In genomic region chr18:79522451-79523220, GRCh38 we compare ENCODE assay signal across 8 cellular contexts.
A peak's percentile ranks its signal among the peaks of the same experiment; 100 is the strongest.
DNase-seq lines count a peak whose midpoint lies in the region; ATAC-seq and TF ChIP-seq lines count a peak whose summit lies in the region.

No MANE protein-coding gene starts in this region.

- no peaks in the 10 kb centered on the region for H3K9me3 Mint-ChIP-seq in stimulated activated naive CD8-positive, alpha-beta T cell treated with anti-CD3 and anti-CD28 coated beads, Interleukin-15, Interleukin-2, amounts not matched to agents 100 ng/mL and 50 ng/mL, for 24 hours

- H3K4ac ChIP-seq in mesendoderm (ENCODE audit: low read depth, low read length): no peak overlapping the region

- peak; percentile 73 to 80 for DNase-seq in activated CD4-positive, alpha-beta T cell treated with anti-CD3 and anti-CD28 coated beads, Interleukin-2, amount 50 U/mL, for 48 hours
- DNase-seq in left kidney (ENCODE audit: low read depth, low spot score) (peak; percentile 35), mesendoderm (no peak), gastrocnemius medialis (no peak)

- no peaks in the 10 kb centered on the region for H3K79me1 ChIP-seq in mesendoderm (ENCODE audit: low read length)

- no peak overlapping the region for H4K8ac ChIP-seq in mesendoderm (ENCODE audit: low read depth, low read length)

- H3K27me3 ChIP-seq in mesendoderm (ENCODE audit: insufficient read depth, low read length, poor library complexity) (no peaks in the 10 kb centered on the region), gastrocnemius medialis (no peaks in the 10 kb centered on the region)

- H2BK15ac ChIP-seq in mesendoderm (replicated peaks; ENCODE audit: low read depth): no peak overlapping the region

- no peak overlapping the region for H2BK5ac ChIP-seq in mesendoderm (ENCODE audit: low read length)

- no peak overlapping the region for H4K5ac ChIP-seq in mesendoderm (ENCODE audit: low read length)

- no peak overlapping the region for H3K4me3 ChIP-seq in mesendoderm (ENCODE audit: low read length)
- no peak overlapping the region for H3K4me3 ChIP-seq in gastrocnemius medialis

- ATAC-seq in HG02642 (IDR thresholded peaks at IDR 0.05; ENCODE audit: poor library complexity, unreplicated experiment) (peak; percentile 8), GM21515 (IDR thresholded peaks at IDR 0.05; ENCODE audit: unreplicated experiment) (no peak), HG02763 (IDR thresholded peaks at IDR 0.05; ENCODE audit: unreplicated experiment) (no peak), gastrocnemius medialis (no peak)

- H3K4me3 Mint-ChIP-seq in stimulated activated naive CD8-positive, alpha-beta T cell treated with anti-CD3 and anti-CD28 coated beads, Interleukin-15, Interleukin-2, amounts not matched to agents 100 ng/mL and 50 ng/mL, for 24 hours: peak overlapping the region; percentile 83

- H3K79me2 ChIP-seq in mesendoderm (ENCODE audit: control insufficient read depth, insufficient read depth, low read length): no peaks in the 10 kb centered on the region

- H3K9ac ChIP-seq in mesendoderm (ENCODE audit: low read length): no peak overlapping the region

- no peak overlapping the region for H2AK5ac ChIP-seq in mesendoderm (ENCODE audit: low read length)

- H3K36me3 Mint-ChIP-seq in stimulated activated naive CD8-positive, alpha-beta T cell treated with anti-CD3 and anti-CD28 coated beads, Interleukin-15, Interleukin-2, amounts not matched to agents 100 ng/mL and 50 ng/mL, for 24 hours (ENCODE audit: low read depth): peaks cover 18% of the 10 kb centered on the region

- peak overlapping the region; percentile 99 for H3K27ac Mint-ChIP-seq in stimulated activated naive CD8-positive, alpha-beta T cell treated with anti-CD3 and anti-CD28 coated beads, Interleukin-15, Interleukin-2, amounts not matched to agents 100 ng/mL and 50 ng/mL, for 24 hours

- no peaks in the 10 kb centered on the region for H3K4me1 ChIP-seq in mesendoderm (ENCODE audit: control insufficient read depth, low read depth, low read length)
- peaks cover 7 to 13% of the 10 kb centered on the region in 2 donors for H3K4me1 ChIP-seq in gastrocnemius medialis

- WGBS in mesendoderm (ENCODE audit: extremely low coverage, insufficient coverage, low lambda C conversion rate): no CpG with 5 or more reads among the region's 17 CpGs

- no peak overlapping the region for H3K18ac ChIP-seq in mesendoderm (ENCODE audit: low read length)

- H3K36me3 ChIP-seq in mesendoderm (ENCODE audit: control insufficient read depth, insufficient read depth, low read length) (no peaks in the 10 kb centered on the region), gastrocnemius medialis (peaks cover 0 to 2% of the 10 kb centered on the region in 2 donors)

- in situ Hi-C loops in gastrocnemius medialis (cut with MboI; ENCODE audit: low sequenced_read_pairs in 4 of 4): no loop called here

- no peak overlapping the region for H3K56ac ChIP-seq in mesendoderm (ENCODE audit: low read length)

- no peak for TF ChIP-seq POLR2A in gastrocnemius medialis (IDR thresholded peaks at IDR 0.05)

- intact Hi-C loops in gastrocnemius medialis (cut with DNase I; ENCODE audit: low total_unique reads): no loop called here

- H2BK120ac ChIP-seq in mesendoderm (ENCODE audit: low read depth, low read length): no peak overlapping the region

- H3K4me2 ChIP-seq in mesendoderm (ENCODE audit: low read length): no peak overlapping the region

- TF ChIP-seq CTCF in gastrocnemius medialis (IDR thresholded peaks at IDR 0.05 in 4 of 5, conservative IDR thresholded peaks at IDR 0.05 in 1 of 5): no peak

- H3K23ac ChIP-seq in mesendoderm (ENCODE audit: low read length): no peak overlapping the region

- H3K4me1 Mint-ChIP-seq in stimulated activated naive CD8-positive, alpha-beta T cell treated with anti-CD3 and anti-CD28 coated beads, Interleukin-15, Interleukin-2, amounts not matched to agents 100 ng/mL and 50 ng/mL, for 24 hours (ENCODE audit: low read depth): peaks cover 82% of the 10 kb centered on the region

- H3K27ac ChIP-seq in mesendoderm (ENCODE audit: low read depth, low read length) (no peak overlapping the region), gastrocnemius medialis (no peak overlapping the region)

- no peaks in the 10 kb centered on the region for H3K9me3 ChIP-seq in gastrocnemius medialis

- H3K27me3 Mint-ChIP-seq in stimulated activated naive CD8-positive, alpha-beta T cell treated with anti-CD3 and anti-CD28 coated beads, Interleukin-15, Interleukin-2, amounts not matched to agents 100 ng/mL and 50 ng/mL, for 24 hours: no peaks in the 10 kb centered on the region

Comparison
In these comparisons a context has a peak if more than half of its experiments do, and no peak if none do; other contexts are left out.
1. DNase-seq: peak in activated CD4-positive, alpha-beta T cell treated with anti-CD3 and anti-CD28 coated beads, Interleukin-2, amount 50 U/mL, for 48 hours (2 of 2) and left kidney (single experiment); none in mesendoderm (single experiment) and gastrocnemius medialis (0 of 2).